ENCODE assay signal across 9 cellular contexts in the genomic region with DNA sequence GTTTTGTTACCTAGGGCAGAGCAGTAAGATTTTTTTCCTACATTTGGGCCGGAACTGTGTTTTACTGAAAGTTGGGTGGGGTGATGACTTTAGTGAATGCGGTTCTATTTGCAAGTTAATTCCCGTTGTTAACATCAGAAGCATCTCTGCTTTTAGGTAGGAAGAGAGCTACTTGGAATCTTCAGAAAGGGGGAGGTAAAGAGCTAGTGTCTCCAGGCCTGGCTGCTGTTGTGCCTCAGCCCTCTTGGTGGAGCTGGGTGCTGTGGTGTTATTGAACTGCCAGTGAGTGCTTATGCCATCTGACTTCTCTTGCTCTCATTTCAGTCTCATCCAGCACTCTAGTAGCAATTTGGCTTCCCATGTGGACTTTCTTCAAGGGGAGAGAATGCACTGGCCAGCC. TPM values are rescaled to one million over a fixed set of nuclear protein-coding genes. Genes with fewer than 3 reads are reported as not detected.
DNase-seq lines count a peak whose midpoint lies in the region; ATAC-seq and TF ChIP-seq lines count a peak whose summit lies in the region.
"Had no signal": no experiment of that assay in that cellular context is flagged by ENCODE, and none has a peak within 500 bp of the region (broad histone marks: within the 10 kb centered on the region; RNA-seq: fewer than 3 reads in every experiment).

No MANE protein-coding gene starts in this region.

- H3K27ac Mint-ChIP-seq in IgD-negative memory B cell (peak overlapping the region; percentile 64 to 91 (median 68)), memory B cell (peak overlapping the region; percentile 73)

- peak; percentile 79 for DNase-seq in ELF-1 (ENCODE audit: low read depth, low spot score)
- peak; percentile 53 for DNase-seq in amniotic epithelial cell (ENCODE audit: low read depth)
- DNase-seq in memory B cell (ENCODE audit: low spot score in 2 of 2): no peak
- DNase-seq in NCI-H146 (lab: John Stamatoyannopoulos, UW): no peak
- no peak for DNase-seq in colonic mucosa
- no peak for DNase-seq in left ventricle myocardium inferior

- no peak overlapping the region for H3K4me3 ChIP-seq in colonic mucosa
- H3K4me3 ChIP-seq in left ventricle myocardium inferior: no peak overlapping the region
- H3K4me3 ChIP-seq: lung had no signal

- H3K27ac ChIP-seq in colonic mucosa (no peak overlapping the region), left ventricle myocardium inferior (replicated peaks) (no peak overlapping the region)

- TF ChIP-seq CTCF in colonic mucosa (IDR thresholded peaks at IDR 0.05): no peak
- TF ChIP-seq CTCF in left ventricle myocardium inferior (IDR thresholded peaks at IDR 0.05; ENCODE audit: borderline replicate concordance): no peak

- intact Hi-C loops in colonic mucosa (cut with DNase I) (no loop called here), left ventricle myocardium inferior (cut with micrococcal nuclease) (no loop called here)

- H3K27me3 Mint-ChIP-seq in IgD-negative memory B cell (no peaks in the 10 kb centered on the region), memory B cell (no peaks in the 10 kb centered on the region)

- ATAC-seq in memory B cell (ENCODE audit: low read depth) (no peak), GM19455 (IDR thresholded peaks at IDR 0.05; ENCODE audit: unreplicated experiment) (no peak)

- H3K9me3 ChIP-seq in colonic mucosa (no peaks in the 10 kb centered on the region), left ventricle myocardium inferior (replicated peaks) (no peaks in the 10 kb centered on the region)

- peaks cover 18 to 38% (median 32%) of the 10 kb centered on the region in 3 donors for H3K4me1 Mint-ChIP-seq in IgD-negative memory B cell
- peaks cover 24% of the 10 kb centered on the region for H3K4me1 Mint-ChIP-seq in memory B cell

- H3K9ac ChIP-seq in colonic mucosa (ENCODE audit: low read depth in 2 of 2, low read length in 2 of 2): no peak overlapping the region

- peak overlapping the region in 2 of 4 donors; percentile 39 to 82 for H3K4me3 Mint-ChIP-seq in IgD-negative memory B cell
- H3K4me3 Mint-ChIP-seq in memory B cell: no peak overlapping the region

- H3K36me3 ChIP-seq in colonic mucosa: peaks cover 5% of the 10 kb centered on the region
- H3K36me3 ChIP-seq in left ventricle myocardium inferior: peaks cover 53% of the 10 kb centered on the region

- H3K36me3 Mint-ChIP-seq in IgD-negative memory B cell: no peaks in the 10 kb centered on the region
- peaks cover 14% of the 10 kb centered on the region for H3K36me3 Mint-ChIP-seq in memory B cell

- H3K27me3 ChIP-seq in colonic mucosa (no peaks in the 10 kb centered on the region), left ventricle myocardium inferior (ENCODE audit: low read depth) (no peaks in the 10 kb centered on the region)

- H3K9me3 Mint-ChIP-seq in IgD-negative memory B cell: no peaks in the 10 kb centered on the region
- H3K9me3 Mint-ChIP-seq in memory B cell: no peaks in the 10 kb centered on the region

- peaks cover 6% of the 10 kb centered on the region for H3K4me1 ChIP-seq in colonic mucosa
- peaks cover 25% of the 10 kb centered on the region for H3K4me1 ChIP-seq in left ventricle myocardium inferior

RNA-seq across cellular contexts. Expression of gene KDM4A, which starts 3.4 kb away (rescaled TPM):
- 9.8 TPM for polyA plus RNA-seq in IgD-negative memory B cell
- 10 to 100 TPM; 57.0 to 62.4 TPM for total RNA-seq in colonic mucosa
- total RNA-seq in left ventricle myocardium inferior: 15.3 TPM

RNA-seq across cellular contexts. Expression of gene ST3GAL3, which starts 54.0 kb away (rescaled TPM):
- 14.3 TPM for polyA plus RNA-seq in IgD-negative memory B cell
- total RNA-seq in colonic mucosa: 1 to 10 TPM; 5.1 to 6.0 TPM
- 29.9 TPM for total RNA-seq in left ventricle myocardium inferior

Comparison
In these comparisons a context has a peak if more than half of its experiments do, and no peak if none do; other contexts are left out.
1. DNase-seq: peak in ELF-1 (single experiment) and amniotic epithelial cell (single experiment); none in memory B cell (0 of 2), NCI-H146 (single experiment), colonic mucosa (single experiment) and left ventricle myocardium inferior (single experiment).